In the genomic region with DNA sequence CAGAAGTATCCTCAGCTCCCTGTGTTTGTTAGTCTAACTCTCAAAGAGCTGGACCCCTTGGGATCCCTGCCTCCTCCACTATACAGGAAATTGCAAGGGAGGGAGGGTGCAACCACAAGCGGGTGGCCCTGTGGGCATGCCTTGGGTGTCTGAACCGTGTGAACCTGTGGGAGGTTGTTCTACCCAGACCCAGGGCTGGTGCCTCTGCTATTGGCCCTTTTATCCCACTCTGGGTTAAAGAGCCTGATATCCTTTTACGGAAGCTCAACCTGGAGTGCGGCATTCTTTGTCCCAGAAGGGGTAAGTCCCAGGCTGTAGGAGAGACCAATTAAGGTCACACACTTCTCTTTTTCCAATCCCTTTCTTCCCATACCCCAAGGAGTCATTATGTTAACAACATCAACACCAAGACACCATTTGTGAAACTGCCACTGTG, we compare ENCODE assay signal across 10 cellular contexts. TPM values are rescaled to one million over a fixed set of nuclear protein-coding genes. Genes with fewer than 3 reads are reported as not detected.
A peak's percentile ranks its signal among the peaks of the same experiment; 100 is the strongest.
DNase-seq lines count a peak whose midpoint lies in the region; ATAC-seq, FAIRE-seq and TF ChIP-seq lines count a peak whose summit lies in the region.
"Had no signal": no experiment of that assay in that cellular context is flagged by ENCODE, and none has a peak within 500 bp of the region (broad histone marks: within the 10 kb centered on the region; RNA-seq: fewer than 3 reads in every experiment).

No MANE protein-coding gene starts in this region.

- peak overlapping the region; percentile 10 for H3K4me2 ChIP-seq in Karpas-422 (ENCODE audit: low read depth, low read length, poor library complexity, severe bottlenecking)

- H3K27me3 ChIP-seq in Karpas-422 (ENCODE audit: low read length), result no peaks in the 10 kb centered on the region
- H3K27me3 ChIP-seq: heart left ventricle had no signal

- no peaks in the 10 kb centered on the region for H3K27me3 Mint-ChIP-seq in activated CD4-positive, alpha-beta T cell treated with anti-CD3 and anti-CD28 coated beads for 36 hours

- peaks cover 48% of the 10 kb centered on the region for H3K4me1 ChIP-seq in Karpas-422 (ENCODE audit: low read length)

- H4K20me1 ChIP-seq in Karpas-422 (ENCODE audit: insufficient read depth, low read depth, low read length), result no peaks in the 10 kb centered on the region

- no peak overlapping the region for H3K4me3 ChIP-seq in Karpas-422 (ENCODE audit: low read length)
- H3K4me3 ChIP-seq: heart left ventricle had no signal

- no peak overlapping the region for H2AFZ ChIP-seq in Karpas-422 (ENCODE audit: low read length)

- no peaks in the 10 kb centered on the region for H3K9me3 ChIP-seq in Karpas-422 (ENCODE audit: low read length)
- H3K9me3 ChIP-seq: heart left ventricle had no signal

- H3K9ac ChIP-seq in Karpas-422 (ENCODE audit: low read length), result peak overlapping the region; percentile 47

- ATAC-seq in activated CD4-positive, alpha-beta T cell treated with anti-CD3 and anti-CD28 coated beads for 36 hours, result no peak
- no peak for ATAC-seq in HG03025 (IDR thresholded peaks at IDR 0.05; ENCODE audit: low FRiP score, unreplicated experiment)

- H3K4me3 Mint-ChIP-seq in activated CD4-positive, alpha-beta T cell treated with anti-CD3 and anti-CD28 coated beads for 36 hours, result no peak overlapping the region
- H3K4me3 Mint-ChIP-seq: nephron had no signal

- H3K27ac ChIP-seq in Karpas-422 (ENCODE audit: low read length), result peak overlapping the region; percentile 99

- no peaks in the 10 kb centered on the region for H3K79me2 ChIP-seq in Karpas-422 (ENCODE audit: low read length)

- CTCF ChIA-PET in activated CD4-positive, alpha-beta T cell treated with anti-CD3 and anti-CD28 coated beads for 36 hours (lab: Charles Lee), result interaction anchor here (0.6 to 1.2 kb wide), 5 partner anchors 11 to 93 kb away, joined by 3 to 4 read pairs (median 3); no protein-coding TSS in a partner anchor
- CTCF ChIA-PET in GM10248 (lab: Yijun Ruan, JAX), result interaction anchor here (1.1 to 1.4 kb wide), 3 partner anchors 10 to 54 kb away, joined by 3 to 4 read pairs (median 4); no protein-coding TSS in a partner anchor

- no peaks in the 10 kb centered on the region for H3K9me3 Mint-ChIP-seq in activated CD4-positive, alpha-beta T cell treated with anti-CD3 and anti-CD28 coated beads for 36 hours (ENCODE audit: low read depth)
- H3K9me3 Mint-ChIP-seq: nephron had no signal

- DNase-seq in Karpas-422 (no peak), GM10248 (ENCODE audit: extremely low spot score) (no peak), epidermal melanocyte (ENCODE audit: insufficient read length, low spot score) (no peak), RCC 7860 (ENCODE audit: low spot score) (no peak)
- DNase-seq in activated CD4-positive, alpha-beta T cell treated with anti-CD3 and anti-CD28 coated beads for 36 hours, result peak; percentile 44
- peak; percentile 64 for DNase-seq in central memory CD4-positive, alpha-beta T cell
- peak; percentile 23 to 37 for DNase-seq in stimulated activated CD8-positive, alpha-beta memory T cell treated with anti-CD3 and anti-CD28 coated beads, Interleukin-7, amount 100 ng/mL, for 4 hours (ENCODE audit: low read depth in 2 of 2)
- DNase-seq: heart left ventricle had no signal

- H3K36me3 ChIP-seq in Karpas-422 (ENCODE audit: insufficient read depth, low read length), result 0 out of 2 replicates have a peak, but pooled peaks cover 3% of the 10 kb centered on the region
- H3K36me3 ChIP-seq: heart left ventricle had no signal

- H3K4me1 Mint-ChIP-seq in activated CD4-positive, alpha-beta T cell treated with anti-CD3 and anti-CD28 coated beads for 36 hours, result peaks cover 62% of the 10 kb centered on the region
- H3K4me1 Mint-ChIP-seq: nephron had no signal

- POLR2A ChIA-PET in activated CD4-positive, alpha-beta T cell treated with anti-CD3 and anti-CD28 coated beads for 36 hours (lab: Charles Lee), result no interaction called here
- POLR2A ChIA-PET in GM10248 (lab: Yijun Ruan, JAX), result no interaction called here

- TF ChIP-seq CTCF in GM10248 (IDR thresholded peaks at IDR 0.05; ENCODE audit: control extremely low read depth, extremely low read depth, low read depth, missing control alignments), result no peak

- no peaks in the 10 kb centered on the region for H3K9me2 ChIP-seq in Karpas-422 (replicated peaks; ENCODE audit: insufficient read depth, low read length)

- peaks cover 15% of the 10 kb centered on the region for H3K36me3 Mint-ChIP-seq in activated CD4-positive, alpha-beta T cell treated with anti-CD3 and anti-CD28 coated beads for 36 hours (ENCODE audit: low read depth)

- intact Hi-C loops in activated CD4-positive, alpha-beta T cell treated with anti-CD3 and anti-CD28 coated beads for 36 hours (cut with DNase I, micrococcal nuclease), result loop anchor here in 1 of 2 experiments (5.0 kb wide), 2 partner anchors 93 to 118 kb away; no protein-coding TSS in a partner anchor

- FAIRE-seq in RCC 7860 (lab: Jason Lieb, UNC), result no peak

- H3K27ac Mint-ChIP-seq in activated CD4-positive, alpha-beta T cell treated with anti-CD3 and anti-CD28 coated beads for 36 hours, result peak overlapping the region; percentile 67
- H3K27ac Mint-ChIP-seq: nephron had no signal

RNA-seq across cellular contexts. Expression of gene ARSG, which starts 53.4 kb away (rescaled TPM):
- total RNA-seq in Karpas-422 (2014; rRNA removed; shearing (Covaris generic); ENCODE audit: low replicate concordance), result 47.1 and 63.2 TPM in 2 replicates
- total RNA-seq in activated CD4-positive, alpha-beta T cell treated with anti-CD3 and anti-CD28 coated beads for 36 hours, result 10 to 100 TPM in 1 of 2 experiments, 1 to 10 TPM in 1; 7.8 to 10.9 TPM

RNA-seq across cellular contexts. Expression of gene SLC16A6, which starts 53.8 kb away (rescaled TPM):
- total RNA-seq in Karpas-422 (2014; rRNA removed; shearing (Covaris generic); ENCODE audit: low replicate concordance), result 44.7 and 59.9 TPM in 2 replicates
- total RNA-seq in activated CD4-positive, alpha-beta T cell treated with anti-CD3 and anti-CD28 coated beads for 36 hours, result 1 to 10 TPM; 2.9 to 3.2 TPM

Comparison
In these comparisons a context has a peak if more than half of its experiments do, and no peak if none do; other contexts are left out.
1. DNase-seq: peak in activated CD4-positive, alpha-beta T cell treated with anti-CD3 and anti-CD28 coated beads for 36 hours (single experiment), central memory CD4-positive, alpha-beta T cell (single experiment) and stimulated activated CD8-positive, alpha-beta memory T cell treated with anti-CD3 and anti-CD28 coated beads, Interleukin-7, amount 100 ng/mL, for 4 hours (2 of 2); none in Karpas-422 (single experiment), GM10248 (single experiment), epidermal melanocyte (single experiment) and RCC 7860 (single experiment).
2. RNA of gene SLC16A6, which starts 53.8 kb away (total RNA-seq): 44.7 to 59.9 TPM in Karpas-422; 2.9 to 3.2 TPM in activated CD4-positive, alpha-beta T cell treated with anti-CD3 and anti-CD28 coated beads for 36 hours; every median in the first group is over 10 times any median in the second.